ENCODE assay signal across 2 cellular contexts in genomic region chr15:30523453-30524243, GRCh38. TPM values are rescaled to one million over a fixed set of nuclear protein-coding genes. Genes with fewer than 3 reads are reported as not detected.
"Had no signal": no experiment of that assay in that cellular context is flagged by ENCODE, and none has a peak within 500 bp of the region (broad histone marks: within the 10 kb centered on the region; RNA-seq: fewer than 3 reads in every experiment).

No MANE protein-coding gene starts in this region.

RNA-seq across cellular contexts. Expression of gene GOLGA8Q, which starts 28.2 kb away (rescaled TPM):
- total RNA-seq: activated CD8-positive, alpha-beta memory T cell treated with anti-CD3 and anti-CD28 coated beads for 36 hours had no signal
- polyA plus RNA-seq: foreskin keratinocyte had no signal
